Comparison of ENCODE assay signal across 8 cellular contexts in the genomic region with DNA sequence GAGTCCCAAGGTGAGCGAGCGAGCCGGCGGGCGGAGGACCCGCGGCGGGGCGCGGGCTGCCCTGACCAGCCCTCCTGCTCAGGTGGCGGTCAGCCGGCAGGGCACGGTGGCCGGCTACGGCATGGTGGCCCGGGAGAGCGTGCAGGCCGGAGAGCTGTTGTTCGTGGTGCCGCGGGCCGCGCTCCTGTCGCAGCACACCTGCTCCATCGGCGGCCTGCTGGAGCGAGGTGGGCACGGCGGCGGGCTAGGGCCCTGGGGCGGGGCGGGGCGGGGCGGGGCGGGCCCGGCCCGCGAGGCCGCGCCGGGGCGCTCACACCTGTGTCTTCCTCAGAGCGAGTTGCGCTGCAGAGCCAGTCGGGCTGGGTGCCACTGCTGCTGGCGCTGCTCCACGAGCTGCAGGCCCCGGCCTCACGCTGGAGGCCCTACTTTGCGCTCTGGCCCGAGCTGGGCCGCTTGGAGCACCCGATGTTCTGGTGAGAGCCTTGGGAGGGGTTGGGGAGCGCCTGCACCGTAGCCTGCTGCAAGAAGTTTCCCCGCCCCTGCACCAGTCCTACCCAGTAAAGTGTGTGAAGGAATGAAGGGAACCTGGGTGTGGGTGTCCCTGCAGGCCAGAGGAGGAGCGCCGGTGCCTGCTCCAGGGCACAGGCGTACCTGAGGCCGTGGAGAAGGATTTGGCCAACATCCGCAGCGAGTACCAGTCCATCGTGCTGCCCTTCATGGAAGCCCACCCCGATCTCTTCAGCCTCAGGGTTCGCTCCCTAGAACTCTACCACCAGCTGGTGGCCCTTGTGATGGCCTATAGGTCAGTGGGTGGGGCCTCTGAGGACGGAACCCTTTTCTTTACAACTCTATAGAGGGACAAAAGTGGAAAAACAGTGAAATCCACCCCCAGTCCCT. TPM values are rescaled to one million over a fixed set of nuclear protein-coding genes. Genes with fewer than 3 reads are reported as not detected.
DNase-seq lines count a peak whose midpoint lies in the region; TF ChIP-seq lines count a peak whose summit lies in the region.

No MANE protein-coding gene starts in this region.

- H3K4me2 ChIP-seq in GM23248 (ENCODE audit: unreplicated experiment) = peak overlapping the region; percentile 97
- H3K4me2 ChIP-seq in fibroblast of lung (ENCODE audit: extremely low read depth, insufficient read depth, low read length) = peak overlapping the region; percentile 69

- no peak for TF ChIP-seq CTCF in GM12875 (IDR thresholded peaks at IDR 0.05; ENCODE audit: borderline replicate concordance, insufficient read depth, low read depth, low read length)
- no peak for TF ChIP-seq CTCF in fibroblast of lung (conservative IDR thresholded peaks at IDR 0.05 in 1 of 2, IDR thresholded peaks at IDR 0.05 in 1 of 2; ENCODE audit: low read depth in 1 of 2, low read length in 2 of 2)

- H3K27ac ChIP-seq in GM23248 = peak overlapping the region; percentile 66
- H3K27ac ChIP-seq in fibroblast of lung (ENCODE audit: insufficient read depth, low read length) = peak overlapping the region; percentile 58

- in situ Hi-C loops in GM23248 (cut with MboI) = no loop called here

- H3K9me2 ChIP-seq in GM23248 (ENCODE audit: insufficient read depth) = no peaks in the 10 kb centered on the region

- peak overlapping the region; percentile 92 for H2AFZ ChIP-seq in GM23248
- no peak overlapping the region for H2AFZ ChIP-seq in fibroblast of lung (ENCODE audit: low read length)
- H2AFZ ChIP-seq in neuron (ENCODE audit: low read depth, low read length) = no peak overlapping the region

- peaks cover 33% of the 10 kb centered on the region for H3F3A ChIP-seq in GM23248 (ENCODE audit: insufficient read depth)

- H3K4me1 ChIP-seq in GM23248 (ENCODE audit: insufficient read depth) (peaks cover 4% of the 10 kb centered on the region; the same call in 1 of the 2 replicates), fibroblast of lung (ENCODE audit: control insufficient read depth, extremely low read depth, insufficient read depth, low read length) (peaks cover 2% of the 10 kb centered on the region), neuron (ENCODE audit: insufficient read depth, low read length) (no peaks in the 10 kb centered on the region)

- DNase-seq in GM23248 = peak; percentile 33
- peak; percentile 66 for DNase-seq in MG63
- peak; percentile 66 for DNase-seq in activated T-cell treated with anti-CD3 and anti-CD28 coated beads, Interleukin-2, amount 50 U/mL, for 1 hour
- no peak for DNase-seq in fibroblast of lung (ENCODE audit: low read depth in 2 of 2)
- DNase-seq in NCI-H446 treated with DMSO at 0.1 percent for 48 hours (lab: John Stamatoyannopoulos, UW) = no peak
- DNase-seq in NCI-H2107 treated with DMSO at 0.1 percent for 48 hours (lab: John Stamatoyannopoulos, UW; ENCODE audit: unreplicated experiment) = no peak

- H3K36me3 ChIP-seq in GM23248 (ENCODE audit: low read depth) (peaks cover 19% of the 10 kb centered on the region), MG63 (peaks cover 63% of the 10 kb centered on the region), fibroblast of lung (ENCODE audit: control insufficient read depth, insufficient read depth, low read length) (peaks cover 5% of the 10 kb centered on the region), neuron (ENCODE audit: insufficient read depth, low read length) (peaks cover 75% of the 10 kb centered on the region)

- H3K9ac ChIP-seq in GM23248 (peak overlapping the region; percentile 82), fibroblast of lung (ENCODE audit: insufficient read depth, low read length) (peak overlapping the region; percentile 69)

- no peaks in the 10 kb centered on the region for H3K27me3 ChIP-seq in GM23248 (replicated peaks; ENCODE audit: insufficient read depth)
- H3K27me3 ChIP-seq in MG63 = no peaks in the 10 kb centered on the region
- H3K27me3 ChIP-seq in fibroblast of lung (ENCODE audit: control insufficient read depth, insufficient read depth, low read length) = no peaks in the 10 kb centered on the region
- no peaks in the 10 kb centered on the region for H3K27me3 ChIP-seq in neuron (ENCODE audit: insufficient read depth, low read length)

- no peaks in the 10 kb centered on the region for H4K20me1 ChIP-seq in GM23248 (ENCODE audit: insufficient read depth)
- no peaks in the 10 kb centered on the region for H4K20me1 ChIP-seq in fibroblast of lung (ENCODE audit: control insufficient read depth, extremely low read depth, insufficient read depth, low read length)

- H3K4me3 ChIP-seq in GM12875 (ENCODE audit: low read depth, low read length) (peak overlapping the region; percentile 73), GM23248 (peak overlapping the region; percentile 88), MG63 (peak overlapping the region; percentile 96), fibroblast of lung (replicated peaks in 1 of 4; ENCODE audit: control extremely low read depth in 1 of 4, insufficient read depth in 1 of 4, low read depth in 3 of 4, low read length in 4 of 4) (peak overlapping the region; percentile 50 to 83 (median 66)), neuron (ENCODE audit: low read length) (peak overlapping the region; percentile 35)

- 17 to 34% methylated on average over 25 to 54 of the region's 66 CpGs for WGBS in GM23248 (ENCODE audit: low coverage in 1 of 2, low lambda C conversion rate in 2 of 2, missing lambda C conversion rate in 2 of 2), 2 experiments

- peaks cover 6% of the 10 kb centered on the region; the same call in 1 of the 2 replicates for H3K79me2 ChIP-seq in GM23248 (ENCODE audit: insufficient read depth)
- no peaks in the 10 kb centered on the region for H3K79me2 ChIP-seq in fibroblast of lung (ENCODE audit: control insufficient read depth, insufficient read depth, low read length)

- no peaks in the 10 kb centered on the region for H3K9me3 ChIP-seq in GM23248 (ENCODE audit: low read depth)
- no peaks in the 10 kb centered on the region for H3K9me3 ChIP-seq in MG63
- no peaks in the 10 kb centered on the region for H3K9me3 ChIP-seq in fibroblast of lung (ENCODE audit: control insufficient read depth, insufficient read depth, low read depth, low read length)
- H3K9me3 ChIP-seq in neuron (ENCODE audit: low read length) = no peaks in the 10 kb centered on the region

RNA-seq across cellular contexts. Expression of a gene that starts 0.8 kb away (rescaled TPM):
- total RNA-seq in GM23248 (2014; rRNA removed; shearing (Covaris generic)) = 11.5 and 14.9 TPM in 2 replicates
- polyA plus RNA-seq in GM23248 (2016; fragmentation: Nextera tagmentation; extraction: Ambion mirVana) = 8.7 and 9.4 TPM in 2 replicates
- total RNA-seq in MG63 (2014; rRNA removed; shearing (Covaris generic); ENCODE audit: low replicate concordance) = 28.3 and 37.2 TPM in 2 replicates
- 7.9 and 8.2 TPM in 2 replicates for total RNA-seq in fibroblast of lung
- polyA plus RNA-seq in fibroblast of lung = 6.3 and 7.2 TPM in 2 replicates
- 5.8 and 6.7 TPM in 2 replicates for polyA plus RNA-seq in fibroblast of lung (2012)
- polyA minus RNA-seq in fibroblast of lung (ENCODE audit: low replicate concordance) = 5.2 and 7.8 TPM in 2 replicates

RNA-seq across cellular contexts. Expression of a gene that starts 16.2 kb away (rescaled TPM):
- 4.7 and 7.1 TPM in 2 replicates for total RNA-seq in GM23248 (2014; rRNA removed; shearing (Covaris generic))
- 2.5 and 3.4 TPM in 2 replicates for polyA plus RNA-seq in GM23248 (2016; fragmentation: Nextera tagmentation; extraction: Ambion mirVana)
- total RNA-seq in MG63 (2014; rRNA removed; shearing (Covaris generic); ENCODE audit: low replicate concordance) = 6.7 and 9.9 TPM in 2 replicates
- 1.8 and 5.1 TPM in 2 replicates for total RNA-seq in fibroblast of lung
- polyA plus RNA-seq in fibroblast of lung = 4.0 and 8.3 TPM in 2 replicates
- 4.4 and 7.8 TPM in 2 replicates for polyA plus RNA-seq in fibroblast of lung (2012)
- polyA minus RNA-seq in fibroblast of lung (ENCODE audit: low replicate concordance) = 18.1 and 53.4 TPM in 2 replicates

Comparison
In these comparisons a context has a peak if more than half of its experiments do, and no peak if none do; other contexts are left out.
1. H3K4me3 ChIP-seq: peak in every context shown above with its lines; median percentile 96 in MG63; 88 in GM23248; 73 in GM12875; 66 in fibroblast of lung; 35 in neuron.
2. DNase-seq: peak in GM23248 (single experiment), MG63 (single experiment) and activated T-cell treated with anti-CD3 and anti-CD28 coated beads, Interleukin-2, amount 50 U/mL, for 1 hour (single experiment); none in fibroblast of lung (0 of 2), NCI-H446 treated with DMSO at 0.1 percent for 48 hours (single experiment) and NCI-H2107 treated with DMSO at 0.1 percent for 48 hours (single experiment).